Comparison of ENCODE assay signal across 13 cellular contexts in genomic region chrX:19194285-19195242, GRCh38.
DNase-seq lines count a peak whose midpoint lies in the region; ATAC-seq, FAIRE-seq and TF ChIP-seq lines count a peak whose summit lies in the region.
"Had no signal": no experiment of that assay in that cellular context is flagged by ENCODE, and none has a peak within 500 bp of the region (broad histone marks: within the 10 kb centered on the region; RNA-seq: fewer than 3 reads in every experiment).

No MANE protein-coding gene starts in this region.

- H3K4me3 ChIP-seq in H1 (ENCODE audit: extremely low read depth in 1 of 4, insufficient read depth in 2 of 4, low read depth in 3 of 4, low read length in 4 of 4): no peak overlapping the region
- H3K4me3 ChIP-seq: uterus had no signal

- H2BK5ac ChIP-seq in H1 (ENCODE audit: low read depth, low read length): no peak overlapping the region

- no peaks in the 10 kb centered on the region for H3K36me3 ChIP-seq in H1 (ENCODE audit: control insufficient read depth in 2 of 4, insufficient read depth in 4 of 4, low read length in 3 of 4)
- H3K36me3 ChIP-seq: uterus had no signal

- POLR2A ChIA-PET in H1 (lab: Charles Lee; ENCODE audit: partially characterized antibody): interaction anchor here (0.6 kb wide), 1 partner anchor 78 kb away, joined by 3 read pairs; no protein-coding TSS in a partner anchor

- H3K56ac ChIP-seq in H1 (replicated peaks; ENCODE audit: insufficient read length, low read depth, low read length): no peak overlapping the region

- TF ChIP-seq POLR2A in GM18505 (IDR thresholded peaks at IDR 0.05; ENCODE audit: borderline replicate concordance, extremely low read depth, insufficient read depth, insufficient read length) (no peak), H1 (IDR thresholded peaks at IDR 0.05; ENCODE audit: control extremely low read depth in 1 of 2, low read depth in 2 of 2, low read length in 2 of 2) (no peak)

- no peak overlapping the region for H4K91ac ChIP-seq in H1 (replicated peaks; ENCODE audit: insufficient read length, low read length)

- DNase-seq in H1 (ENCODE audit: low read depth in 1 of 2, low spot score in 2 of 2): no peak
- DNase-seq in stimulated activated CD4-positive, alpha-beta T cell treated with anti-CD3 and anti-CD28 coated beads, Interleukin-4, amount 100 ng/mL, for 24 hours: no peak
- no peak for DNase-seq in epidermal melanocyte (ENCODE audit: insufficient read length, low spot score)
- DNase-seq in dermis blood vessel endothelial cell: no peak
- DNase-seq: activated T-cell treated with anti-CD3 and anti-CD28 coated beads, Interleukin-2, amount 50 U/mL, for 1 hour; NCI-H2081; uterus had no signal

- H4K5ac ChIP-seq in H1 (ENCODE audit: insufficient read length, low read depth, low read length): no peak overlapping the region

- no peak overlapping the region for H2BK12ac ChIP-seq in H1 (ENCODE audit: low read depth, low read length)

- H2BK120ac ChIP-seq in H1 (replicated peaks; ENCODE audit: low read depth, low read length): no peak overlapping the region

- CTCF ChIA-PET in H1 (lab: Charles Lee; ENCODE audit: partially characterized antibody): interaction anchor here (0.6 to 1.7 kb wide), 4 partner anchors 11 to 235 kb away, joined by 3 to 16 read pairs (median 4); no protein-coding TSS in a partner anchor

- no peak overlapping the region for H3K18ac ChIP-seq in H1 (ENCODE audit: extremely low read depth, low read length)

- H3K14ac ChIP-seq in H1 (ENCODE audit: insufficient read length): no peak overlapping the region

- no peak for TF ChIP-seq CTCF in H1 (IDR thresholded peaks at IDR 0.05; ENCODE audit: control extremely low read depth in 1 of 3, insufficient read depth in 1 of 3, low read depth in 1 of 3, low read length in 3 of 3)

- peak; percentile 72 for FAIRE-seq in H1 (lab: Jason Lieb, UNC)
- FAIRE-seq: TTC549 had no signal

- no peaks in the 10 kb centered on the region for H3K79me1 ChIP-seq in H1 (ENCODE audit: low read depth, low read length)

- H2AK5ac ChIP-seq in H1 (ENCODE audit: low read depth, low read length): no peak overlapping the region

- no peak overlapping the region for H2BK20ac ChIP-seq in H1 (ENCODE audit: low read length)

- H4K8ac ChIP-seq in H1 (ENCODE audit: extremely low read depth, insufficient read depth, low read length): no peak overlapping the region

- no peaks in the 10 kb centered on the region for H3K23me2 ChIP-seq in H1 (ENCODE audit: low read depth, low read length)

- H3K9me3 ChIP-seq in H1 (ENCODE audit: insufficient read depth in 2 of 2, low read depth in 1 of 2, low read length in 1 of 2): 0 out of 4 replicates have a peak, but pooled peaks cover 0 to 3% of the 10 kb centered on the region in 2 experiments
- H3K9me3 ChIP-seq: uterus had no signal

- no peak overlapping the region for H3K27ac ChIP-seq in H1 (ENCODE audit: low read depth, low read length)
- H3K27ac ChIP-seq: epithelial cell of prostate, RWPE1, uterus had no signal

- no peak overlapping the region for H3K9ac ChIP-seq in H1 (replicated peaks in 1 of 4; ENCODE audit: extremely low read depth in 1 of 4, low read depth in 3 of 4, low read length in 3 of 4)

- H2AFZ ChIP-seq in H1 (ENCODE audit: low read length): no peak overlapping the region

- ATAC-seq in GM18505 (IDR thresholded peaks at IDR 0.05; ENCODE audit: unreplicated experiment): peak; percentile 57
- peak; percentile 66 for ATAC-seq in GM19372 (IDR thresholded peaks at IDR 0.05; ENCODE audit: low read depth, unreplicated experiment)
- ATAC-seq in HG03039 (IDR thresholded peaks at IDR 0.05; ENCODE audit: unreplicated experiment): peak; percentile 64

- H3K4ac ChIP-seq in H1 (replicated peaks; ENCODE audit: insufficient read length, low read depth, low read length): no peak overlapping the region

- H3K4me2 ChIP-seq in H1 (ENCODE audit: insufficient read depth in 1 of 2, low read depth in 2 of 2, low read length in 2 of 2): no peak overlapping the region

- 84% methylated on average over 7 of the region's 9 CpGs; no CpG with 5 or more reads in 1 of the 2 experiments for WGBS in H1 (ENCODE audit: extremely low coverage in 1 of 2, insufficient coverage in 1 of 2, insufficient read length in 1 of 2, insufficient replicate concordance in 2 of 2, low coverage in 1 of 2, low lambda C conversion rate in 2 of 2, missing lambda C conversion rate in 1 of 2), 2 experiments

- no peaks in the 10 kb centered on the region for H3K27me3 ChIP-seq in H1 (replicated peaks in 1 of 4; ENCODE audit: control insufficient read depth in 3 of 4, extremely low read depth in 1 of 4, insufficient read depth in 3 of 4, low read length in 3 of 4)
- H3K27me3 ChIP-seq: uterus had no signal

- no peaks in the 10 kb centered on the region for H3K79me2 ChIP-seq in H1 (ENCODE audit: control insufficient read depth in 1 of 2, insufficient read depth in 2 of 2, low read length in 2 of 2)

- TF ChIP-seq EP300 in H1 (IDR thresholded peaks at IDR 0.05; ENCODE audit: borderline replicate concordance in 1 of 2, low read depth in 2 of 2, low read length in 2 of 2): no peak

- no peak overlapping the region for H2BK15ac ChIP-seq in H1 (ENCODE audit: low read length)

- no peaks in the 10 kb centered on the region; a peak in 1 of 7 replicates for H3K4me1 ChIP-seq in H1 (replicated peaks in 1 of 4; ENCODE audit: control insufficient read depth in 3 of 4, insufficient read depth in 4 of 4, low read length in 3 of 4)
- H3K4me1 ChIP-seq: uterus had no signal

- no peak; a peak in 1 of 4 replicates for TF ChIP-seq RAD21 in H1 (IDR thresholded peaks at IDR 0.05 in 1 of 2, conservative IDR thresholded peaks at IDR 0.05 in 1 of 2; ENCODE audit: low read depth in 2 of 2, low read length in 2 of 2)

- H4K20me1 ChIP-seq in H1 (replicated peaks in 1 of 2; ENCODE audit: control insufficient read depth in 1 of 2, insufficient read depth in 2 of 2, low read length in 2 of 2): no peaks in the 10 kb centered on the region

- no peak overlapping the region for H3K23ac ChIP-seq in H1 (ENCODE audit: insufficient read length)

TF ChIP-seq in H1, 55 proteins besides CTCF, POLR2A, EP300 and RAD21 (continues in another document):
- TF ChIP-seq SP2 (IDR thresholded peaks at IDR 0.05; ENCODE audit: low read length) (no peak), ATF3 (IDR thresholded peaks at IDR 0.05; ENCODE audit: insufficient read depth, low read depth, low read length) (no peak), ASH2L (IDR thresholded peaks at IDR 0.05; ENCODE audit: low read length) (no peak), SP4 (IDR thresholded peaks at IDR 0.05; ENCODE audit: low read length) (no peak), RBBP5 (IDR thresholded peaks at IDR 0.05; ENCODE audit: borderline replicate concordance, low read depth, low read length) (no peak), SRF (IDR thresholded peaks at IDR 0.05; ENCODE audit: low read depth, low read length) (no peak), CEBPB (IDR thresholded peaks at IDR 0.05; ENCODE audit: low read depth, low read length) (no peak)
- TF ChIP-seq, protein P1, sequence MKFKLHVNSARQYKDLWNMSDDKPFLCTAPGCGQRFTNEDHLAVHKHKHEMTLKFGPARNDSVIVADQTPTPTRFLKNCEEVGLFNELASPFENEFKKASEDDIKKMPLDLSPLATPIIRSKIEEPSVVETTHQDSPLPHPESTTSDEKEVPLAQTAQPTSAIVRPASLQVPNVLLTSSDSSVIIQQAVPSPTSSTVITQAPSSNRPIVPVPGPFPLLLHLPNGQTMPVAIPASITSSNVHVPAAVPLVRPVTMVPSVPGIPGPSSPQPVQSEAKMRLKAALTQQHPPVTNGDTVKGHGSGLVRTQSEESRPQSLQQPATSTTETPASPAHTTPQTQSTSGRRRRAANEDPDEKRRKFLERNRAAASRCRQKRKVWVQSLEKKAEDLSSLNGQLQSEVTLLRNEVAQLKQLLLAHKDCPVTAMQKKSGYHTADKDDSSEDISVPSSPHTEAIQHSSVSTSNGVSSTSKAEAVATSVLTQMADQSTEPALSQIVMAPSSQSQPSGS (IDR thresholded peaks at IDR 0.05; ENCODE audit: low read length): no peak
